11 cellular contexts compared by ENCODE assay signal in the genomic region with DNA sequence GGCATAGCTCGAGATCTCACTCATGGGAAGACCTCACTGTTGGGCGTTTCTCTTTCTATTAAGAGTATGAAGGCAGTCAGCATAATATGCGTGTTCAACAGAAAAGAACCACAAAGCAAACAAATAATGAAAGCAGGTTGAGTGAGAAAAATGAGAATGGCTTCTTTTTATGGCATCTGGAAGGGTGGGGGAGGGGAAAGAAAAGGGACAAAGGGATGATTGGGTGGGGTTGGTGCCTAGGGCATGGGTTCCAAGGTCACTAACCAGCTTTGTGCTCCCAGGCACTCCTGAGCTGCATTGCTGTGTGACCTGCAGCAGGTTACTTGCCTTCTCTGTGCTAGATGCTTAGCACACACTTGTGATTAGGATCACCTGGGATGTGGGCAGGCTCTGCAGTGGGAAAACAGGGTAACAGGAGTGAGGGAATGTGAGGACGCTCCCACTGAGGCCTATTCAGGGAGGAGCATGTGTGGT.
DNase-seq lines count a peak whose midpoint lies in the region; ATAC-seq and TF ChIP-seq lines count a peak whose summit lies in the region.
"Had no signal": no experiment of that assay in that cellular context is flagged by ENCODE, and none has a peak within 500 bp of the region (broad histone marks: within the 10 kb centered on the region; RNA-seq: fewer than 3 reads in every experiment).

No MANE protein-coding gene starts in this region.

- H3K36me3 ChIP-seq in KMS-11 (ENCODE audit: insufficient read depth) (no peaks in the 10 kb centered on the region), breast epithelium (no peaks in the 10 kb centered on the region), mesodermal cell (ENCODE audit: control insufficient read depth, insufficient read depth, low read length) (peaks cover 22% of the 10 kb centered on the region)
- H3K36me3 ChIP-seq: sigmoid colon had no signal

- no peaks in the 10 kb centered on the region for H3K79me2 ChIP-seq in KMS-11 (ENCODE audit: insufficient read depth, low read depth)

- no peak for TF ChIP-seq POLR2A in breast epithelium (IDR thresholded peaks at IDR 0.05)

- H3K4me1 ChIP-seq in KMS-11 (ENCODE audit: low read depth, poor library complexity, severe bottlenecking) = peaks cover 20% of the 10 kb centered on the region
- H3K4me1 ChIP-seq in breast epithelium = no peaks in the 10 kb centered on the region
- H3K4me1 ChIP-seq in mesodermal cell (ENCODE audit: control insufficient read depth, insufficient read depth, low read length, poor library complexity, severe bottlenecking) = peaks cover 26% of the 10 kb centered on the region
- H3K4me1 ChIP-seq: sigmoid colon had no signal

- TF ChIP-seq CTCF in KMS-11 (conservative IDR thresholded peaks at IDR 0.05; ENCODE audit: low read depth, low read length) (no peak), breast epithelium (IDR thresholded peaks at IDR 0.05) (no peak), GM20000 (IDR thresholded peaks at IDR 0.05; ENCODE audit: extremely low read depth, missing control alignments) (no peak)

- H4K20me1 ChIP-seq in KMS-11 (ENCODE audit: insufficient read depth) = no peaks in the 10 kb centered on the region

- DNase-seq in COLO668 (lab: John Stamatoyannopoulos, UW; ENCODE audit: unreplicated experiment) = peak; percentile 14
- no peak for DNase-seq in breast epithelium (ENCODE audit: low spot score in 2 of 2)
- DNase-seq in GM20000 (ENCODE audit: low spot score) = no peak
- DNase-seq in activated T-cell treated with anti-CD3 and anti-CD28 coated beads for 4 hours = no peak
- DNase-seq: foreskin fibroblast, immature natural killer cell, sigmoid colon had no signal

- H3K27ac ChIP-seq in KMS-11 (peak overlapping the region; percentile 28; the same call in 1 of the 2 replicates), breast epithelium (peak overlapping the region; percentile 32 to 71), mesodermal cell (ENCODE audit: low read depth, low read length, severe bottlenecking) (peak overlapping the region; percentile 66)

- H3K27me3 ChIP-seq in KMS-11 (ENCODE audit: insufficient read depth, low read depth) (no peaks in the 10 kb centered on the region), breast epithelium (no peaks in the 10 kb centered on the region)
- H3K27me3 ChIP-seq: sigmoid colon had no signal

- H2AFZ ChIP-seq in KMS-11 (ENCODE audit: low read depth) = peak overlapping the region; percentile 49

- ATAC-seq in HG03039 (IDR thresholded peaks at IDR 0.05; ENCODE audit: unreplicated experiment) = no peak
- ATAC-seq in HG03159 (IDR thresholded peaks at IDR 0.05; ENCODE audit: unreplicated experiment) = no peak

- H3K9me3 ChIP-seq in breast epithelium (no peaks in the 10 kb centered on the region), mesodermal cell (ENCODE audit: control insufficient read depth, low read length) (no peaks in the 10 kb centered on the region)
- H3K9me3 ChIP-seq: sigmoid colon had no signal

- peak overlapping the region; percentile 60 for H3K4me2 ChIP-seq in KMS-11

- intact Hi-C loops in breast epithelium (cut with DNase I; ENCODE audit: low total_unique reads) = no loop called here

- no peak overlapping the region; the same call in 1 of the 2 replicates for H3K9ac ChIP-seq in KMS-11

- H3K4me3 ChIP-seq in KMS-11 (IDR thresholded peaks at IDR 0.05; ENCODE audit: insufficient read depth, low read depth, low read length) (no peak overlapping the region), breast epithelium (no peak overlapping the region), mesodermal cell (ENCODE audit: extremely low read depth, insufficient read depth, low read length, poor library complexity, severe bottlenecking) (no peak overlapping the region)
- H3K4me3 ChIP-seq: sigmoid colon had no signal

- 94 to 95% methylated on average over 2 to 3 of the region's 4 CpGs for WGBS in mesodermal cell (ENCODE audit: insufficient coverage in 2 of 2), 2 experiments
